Comparison of ENCODE assay signal across 26 cellular contexts in the genomic region with DNA sequence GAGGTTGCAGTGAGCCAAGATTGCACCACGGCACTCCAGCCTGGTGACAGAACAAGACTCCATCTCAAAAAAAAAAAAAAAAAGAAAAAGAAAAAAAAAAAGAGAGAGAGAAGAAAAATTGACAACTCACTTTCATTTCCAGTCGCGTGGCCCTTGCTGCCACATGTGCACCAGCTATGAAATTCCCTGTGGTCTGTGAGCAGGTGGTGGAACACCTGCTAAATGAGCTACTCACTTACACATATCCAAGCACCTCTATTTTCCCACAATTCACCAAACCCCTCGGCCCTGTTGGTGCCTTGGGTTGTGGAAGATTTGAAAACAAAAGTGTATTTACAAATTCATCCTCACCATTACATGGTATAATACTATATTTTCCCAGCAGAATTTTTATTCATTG.
DNase-seq lines count a peak whose midpoint lies in the region; ATAC-seq and TF ChIP-seq lines count a peak whose summit lies in the region.
"Had no signal": no experiment of that assay in that cellular context is flagged by ENCODE, and none has a peak within 500 bp of the region (broad histone marks: within the 10 kb centered on the region; RNA-seq: fewer than 3 reads in every experiment).

No MANE protein-coding gene starts in this region.

- no peaks in the 10 kb centered on the region for H3K27me3 ChIP-seq in DND-41 (ENCODE audit: insufficient read depth, low read length, poor library complexity)
- no peaks in the 10 kb centered on the region for H3K27me3 ChIP-seq in MM.1S (replicated peaks; ENCODE audit: insufficient read depth, low read length)
- no peaks in the 10 kb centered on the region for H3K27me3 ChIP-seq in prostate gland (replicated peaks; ENCODE audit: insufficient read depth)
- H3K27me3 ChIP-seq: BE2C, gastroesophageal sphincter, hepatocyte, neural progenitor cell, Peyer's patch, right lobe of liver, SJSA1, suprapubic skin had no signal

- no peaks in the 10 kb centered on the region for H3K36me3 ChIP-seq in DND-41 (ENCODE audit: insufficient read depth, low read length)
- H3K36me3 ChIP-seq in MM.1S (replicated peaks; ENCODE audit: insufficient read depth, low read length): no peaks in the 10 kb centered on the region
- H3K36me3 ChIP-seq in prostate gland: no peaks in the 10 kb centered on the region
- H3K36me3 ChIP-seq: BE2C, gastroesophageal sphincter, neural progenitor cell, Peyer's patch, right lobe of liver, SJSA1, suprapubic skin had no signal

- H3K9me3 ChIP-seq in DND-41 (ENCODE audit: insufficient read depth, low read length, severe bottlenecking) (no peaks in the 10 kb centered on the region), MM.1S (replicated peaks; ENCODE audit: insufficient read depth, low read length) (no peaks in the 10 kb centered on the region), prostate gland (no peaks in the 10 kb centered on the region)
- H3K9me3 ChIP-seq: BE2C, Caco-2, gastroesophageal sphincter, Peyer's patch, right lobe of liver, SJSA1, suprapubic skin had no signal

- peaks cover 10% of the 10 kb centered on the region for H3K4me1 ChIP-seq in DND-41 (ENCODE audit: insufficient read depth, low read length)
- peaks cover 15% of the 10 kb centered on the region for H3K4me1 ChIP-seq in MM.1S (ENCODE audit: low read length)
- no peaks in the 10 kb centered on the region for H3K4me1 ChIP-seq in prostate gland (replicated peaks)
- H3K4me1 ChIP-seq: Caco-2, right lobe of liver had no signal

- no peak overlapping the region for H3K4me3 ChIP-seq in DND-41 (ENCODE audit: low read depth in 1 of 2, low read length in 2 of 2)
- H3K4me3 ChIP-seq in MM.1S (ENCODE audit: low read length): no peak overlapping the region
- H3K4me3 ChIP-seq in prostate gland: no peak overlapping the region
- H3K4me3 ChIP-seq: gastroesophageal sphincter, GM12878, hepatocyte, neural progenitor cell, Peyer's patch, right lobe of liver, SJSA1, suprapubic skin had no signal

- H3K4me2 ChIP-seq in DND-41 (ENCODE audit: insufficient read depth, low read length) (no peak overlapping the region), MM.1S (ENCODE audit: low read depth, low read length) (peak overlapping the region; percentile 62)
- H3K4me2 ChIP-seq: hepatocyte, KMS-11, neural progenitor cell had no signal

- H3K27ac ChIP-seq in DND-41 (ENCODE audit: low read length) (no peak overlapping the region), MM.1S (ENCODE audit: low read length) (no peak overlapping the region), VCaP (peak overlapping the region; percentile 85), prostate gland (no peak overlapping the region)
- H3K27ac ChIP-seq: gastroesophageal sphincter, hepatocyte, KMS-11, neural progenitor cell, Peyer's patch, right lobe of liver, SJSA1, suprapubic skin had no signal

- H3K79me2 ChIP-seq in DND-41 (ENCODE audit: insufficient read depth, low read length) (no peaks in the 10 kb centered on the region), MM.1S (ENCODE audit: low read length) (no peaks in the 10 kb centered on the region)
- H3K79me2 ChIP-seq: hepatocyte had no signal

- ATAC-seq in DND-41 (ENCODE audit: insufficient read depth, low read depth): peak; percentile 52; the same call in 2 of the 3 replicates
- ATAC-seq: GM12878 had no signal

- H3K9me3 Mint-ChIP-seq in CD14-positive monocyte: peaks cover 0 to 6% (median 2%) of the 10 kb centered on the region in 7 donors

- no peak overlapping the region for H3K9ac ChIP-seq in DND-41 (ENCODE audit: low read depth, low read length)
- H3K9ac ChIP-seq in MM.1S (ENCODE audit: low read length): no peak overlapping the region
- H3K9ac ChIP-seq: KMS-11, neural progenitor cell had no signal

- H4K20me1 ChIP-seq in DND-41 (ENCODE audit: insufficient read depth, low read length) (no peaks in the 10 kb centered on the region), MM.1S (ENCODE audit: insufficient read depth, low read length) (no peaks in the 10 kb centered on the region)

- peaks cover 2% of the 10 kb centered on the region in 2 donors for H3K36me3 Mint-ChIP-seq in CD14-positive monocyte

- peak overlapping the region in 5 of 7 donors; percentile 71 to 88 (median 78) for H3K27ac Mint-ChIP-seq in CD14-positive monocyte
- H3K27ac Mint-ChIP-seq: neural progenitor cell had no signal

- no peaks in the 10 kb centered on the region for H3K27me3 Mint-ChIP-seq in CD14-positive monocyte (ENCODE audit: low read depth in 3 of 3)
- H3K27me3 Mint-ChIP-seq: activated CD4-positive, alpha-beta memory T cell treated with anti-CD3 and anti-CD28 coated beads, Interleukin-2, amount 10 ng/mL, durations not matched to agents 7 days and 5 days had no signal

- DNase-seq in CD14-positive monocyte (ENCODE audit: low spot score): no peak
- peak; percentile 41 for DNase-seq in DND-41
- peak; percentile 67 for DNase-seq in MM.1S
- DNase-seq in NCI-H1092 (lab: John Stamatoyannopoulos, UW): no peak
- DNase-seq in prostate gland (ENCODE audit: low spot score): no peak
- DNase-seq in NOMO-1 treated with dmso at 0.1 percent for 144 hours (lab: John Stamatoyannopoulos, UW; ENCODE audit: unreplicated experiment): no peak
- DNase-seq in NCI-H187 (lab: John Stamatoyannopoulos, UW): no peak
- DNase-seq: ACHN; BE2C; Caco-2; NCI-H1436 treated with DMSO at 0.1 percent for 48 hours; NK-92 treated with Interleukin-12 subunit alpha and Interleukin-12 subunit beta, amount 100 ng/mL, for 24 hours; Peyer's patch; posterior cingulate gyrus; right lobe of liver; stimulated activated CD4-positive, alpha-beta T cell treated with anti-CD3 and anti-CD28 coated beads, Interleukin-12 subunit alpha, Interleukin-12 subunit beta, amount 100 ng/mL, for 4 hours; stimulated activated CD4-positive, alpha-beta T cell treated with anti-CD3 and anti-CD28 coated beads, Interleukin-4, amount 100 ng/mL, for 24 hours had no signal

- intact Hi-C loops in CD14-positive monocyte (cut with micrococcal nuclease): no loop called here
- intact Hi-C loops in prostate gland (cut with DNase I): no loop called here

- H3F3A ChIP-seq in MM.1S (ENCODE audit: insufficient read depth, low read length): peaks cover 7% of the 10 kb centered on the region

- 93% methylated on average over 4 of the region's 4 CpGs for WGBS in prostate gland

- TF ChIP-seq CTCF in CD14-positive monocyte (IDR thresholded peaks at IDR 0.05): no peak
- TF ChIP-seq CTCF in DND-41 (IDR thresholded peaks at IDR 0.05; ENCODE audit: borderline replicate concordance, extremely low read depth, low read length, poor library complexity, severe bottlenecking): no peak
- TF ChIP-seq CTCF in MM.1S (IDR thresholded peaks at IDR 0.05; ENCODE audit: low read length): no peak
- no peak for TF ChIP-seq CTCF in VCaP (conservative IDR thresholded peaks at IDR 0.05)
- no peak for TF ChIP-seq CTCF in prostate gland (IDR thresholded peaks at IDR 0.05)

- peaks cover 31% of the 10 kb centered on the region for H3K4me1 Mint-ChIP-seq in CD14-positive monocyte

- H3K9me2 ChIP-seq in MM.1S (replicated peaks; ENCODE audit: insufficient read depth, low read length): no peaks in the 10 kb centered on the region

- H2AFZ ChIP-seq in DND-41 (ENCODE audit: low read depth, low read length) (no peak overlapping the region), MM.1S (ENCODE audit: low read length) (no peak overlapping the region)
- H2AFZ ChIP-seq: hepatocyte, neural progenitor cell had no signal

- TF ChIP-seq POLR2A in prostate gland (IDR thresholded peaks at IDR 0.05): no peak

- H3K4me3 Mint-ChIP-seq in CD14-positive monocyte: no peak overlapping the region
- H3K4me3 Mint-ChIP-seq: activated CD4-positive, alpha-beta memory T cell treated with anti-CD3 and anti-CD28 coated beads, Interleukin-2, amount 10 ng/mL, durations not matched to agents 7 days and 5 days; neural progenitor cell had no signal

Comparison
In these comparisons a context has a peak if more than half of its experiments do, and no peak if none do; other contexts are left out.
1. DNase-seq: peak in DND-41 (single experiment) and MM.1S (single experiment); none in CD14-positive monocyte (single experiment), NCI-H1092 (single experiment), prostate gland (single experiment), NOMO-1 treated with dmso at 0.1 percent for 144 hours (single experiment) and NCI-H187 (0 of 2).